In genomic region chr4:147840846-147841732, GRCh38 we compare ENCODE assay signal across 11 cellular contexts.
DNase-seq lines count a peak whose midpoint lies in the region; ATAC-seq, FAIRE-seq and TF ChIP-seq lines count a peak whose summit lies in the region.
"Had no signal": no experiment of that assay in that cellular context is flagged by ENCODE, and none has a peak within 500 bp of the region (broad histone marks: within the 10 kb centered on the region; RNA-seq: fewer than 3 reads in every experiment).

No MANE protein-coding gene starts in this region.

- no peaks in the 10 kb centered on the region for H3K9me3 ChIP-seq in GM12878 (replicated peaks; ENCODE audit: control insufficient read depth, insufficient read depth, low read length)

- POLR2A ChIA-PET in GM12878 (lab: Charles Lee) = interaction anchor here (0.6 to 1.0 kb wide), 2 partner anchors 8 to 9 kb away, joined by 3 read pairs; no protein-coding TSS in a partner anchor

- intact Hi-C loops in GM12878 (cut with micrococcal nuclease; ENCODE audit: unreplicated experiment) = no loop called here

- peaks cover 27% of the 10 kb centered on the region for H3K4me1 ChIP-seq in GM12878 (ENCODE audit: control insufficient read depth, insufficient read depth, low read length)

- ATAC-seq in GM21447 (IDR thresholded peaks at IDR 0.05; ENCODE audit: unreplicated experiment) (peak; percentile 65), HG03103 (IDR thresholded peaks at IDR 0.05; ENCODE audit: low read depth, unreplicated experiment) (peak; percentile 73), GM12878 (peak; percentile 73), left lobe of liver (no peak)

- H3K79me2 ChIP-seq in GM12878 (ENCODE audit: control insufficient read depth, insufficient read depth, low read length) = peaks cover 17% of the 10 kb centered on the region

- SMC1A ChIA-PET in GM12878 (lab: Charles Lee; ENCODE audit: uncharacterized antibody, unreplicated experiment) = interaction anchor here (0.6 to 8.0 kb wide), 14 partner anchors 13 to 131 kb away, joined by 3 to 87 read pairs (median 4); no protein-coding TSS in a partner anchor

- peak; percentile 44 for FAIRE-seq in GM18507 (lab: Jason Lieb, UNC)
- no peak for FAIRE-seq in GM12878 (lab: Jason Lieb, UNC)

- TF ChIP-seq CTCF in GM12878 (IDR thresholded peaks at IDR 0.05 in 2 of 3, conservative IDR thresholded peaks at IDR 0.05 in 1 of 3; ENCODE audit: control insufficient read depth in 2 of 3, extremely low read depth in 1 of 3, insufficient read depth in 1 of 3, low read depth in 3 of 3, low read length in 3 of 3) = no peak

- CTCF ChIA-PET in GM12878 (lab: Yijun Ruan, JAX) = interaction anchor here (0.6 to 14.5 kb wide), 9 partner anchors 6 to 133 kb away, joined by 3 to 197 read pairs (median 3); no protein-coding TSS in a partner anchor

- H3K4me2 ChIP-seq in GM12878 (ENCODE audit: control insufficient read depth, insufficient read depth) = no peak overlapping the region

- no peak overlapping the region for H3K4me3 ChIP-seq in GM12878

- DNase-seq in GM18507 (ENCODE audit: extremely low spot score, insufficient read length, low read depth) (no peak), GM12878 (ENCODE audit: low read depth, low spot score) (peak; percentile 31), D341Med (ENCODE audit: low spot score) (no peak), DMS53 treated with DMSO at 0.1 percent for 48 hours (lab: John Stamatoyannopoulos, UW; ENCODE audit: unreplicated experiment) (no peak), H4 (ENCODE audit: low spot score) (no peak), left lobe of liver (ENCODE audit: low spot score) (no peak)
- DNase-seq: cerebellar nuclear complex, foreskin melanocyte, NCI-H2029 had no signal

- no peak overlapping the region for H3K9ac ChIP-seq in GM12878 (ENCODE audit: control insufficient read depth, insufficient read depth, low read length)

- no peaks in the 10 kb centered on the region for H4K20me1 ChIP-seq in GM12878 (ENCODE audit: control insufficient read depth, insufficient read depth)

- WGBS in GM12878 (ENCODE audit: insufficient coverage, insufficient replicate concordance, low lambda C conversion rate, missing lambda C conversion rate) = 48% methylated on average over 4 of the region's 4 CpGs

- no peak for TF ChIP-seq POLR2A in GM12878 (IDR thresholded peaks at IDR 0.05; ENCODE audit: low read depth, low read length)

- H2AFZ ChIP-seq in GM12878 (ENCODE audit: control insufficient read depth, low read depth, low read length) = no peak overlapping the region

- in situ Hi-C loops in GM12878 (cut with MboI) = no loop called here

- BruUV-seq in GM12878 (replicated peaks; lab: Mats Ljungman, UMichigan) = no TSS peak

- TF ChIP-seq EP300 in GM12878 (IDR thresholded peaks at IDR 0.05; ENCODE audit: borderline replicate concordance in 1 of 2, control insufficient read depth in 1 of 2, low read depth in 2 of 2, low read length in 2 of 2) = no peak

- H3K36me3 ChIP-seq in GM12878 (ENCODE audit: control insufficient read depth in 2 of 2, insufficient read depth in 2 of 2, low read length in 1 of 2) = no peaks in the 10 kb centered on the region; a peak in 1 of 4 replicates

- TF ChIP-seq RAD21 in GM12878 (IDR thresholded peaks at IDR 0.05; ENCODE audit: insufficient read depth, low read depth, low read length) = no peak

- no peak overlapping the region for H3K27ac ChIP-seq in GM12878 (ENCODE audit: control insufficient read depth, insufficient read depth)

- H3K27me3 ChIP-seq in GM12878 (replicated peaks in 1 of 2; ENCODE audit: control insufficient read depth in 2 of 2, insufficient read depth in 2 of 2, low read length in 1 of 2) = no peaks in the 10 kb centered on the region

- RAD21 ChIA-PET in GM12878 (lab: Charles Lee; ENCODE audit: unreplicated experiment) = interaction anchor here (1.3 to 13.3 kb wide), 9 partner anchors 15 to 130 kb away, joined by 4 to 100 read pairs (median 4); partner anchors contain the start of gene ARHGAP10

TF ChIP-seq in GM12878, 131 proteins besides CTCF, POLR2A, EP300 and RAD21:
- peak; percentile 44; the same call in 1 of the 2 replicates for TF ChIP-seq SPI1 (IDR thresholded peaks at IDR 0.05; ENCODE audit: borderline replicate concordance, insufficient read depth, low read depth, low read length)
- TF ChIP-seq NR2C1 (IDR thresholded peaks at IDR 0.05) = no peak
- peak; percentile 35 for TF ChIP-seq IKZF1 (conservative IDR thresholded peaks at IDR 0.05)
- TF ChIP-seq IKZF2 (IDR thresholded peaks at IDR 0.05) = peak; percentile 46 to 56; a peak in 3 of 4 replicates
- peak; percentile 57; the same call in 1 of the 2 replicates for TF ChIP-seq TCF12 (IDR thresholded peaks at IDR 0.05; ENCODE audit: low read depth, low read length)
- TF ChIP-seq RUNX3 (IDR thresholded peaks at IDR 0.05; ENCODE audit: low read length) = peak; percentile 55
